In genomic region chr4:181766061-181766460, GRCh38 we compare ENCODE assay signal across 20 cellular contexts.
DNase-seq lines count a peak whose midpoint lies in the region; ATAC-seq and TF ChIP-seq lines count a peak whose summit lies in the region.
"Had no signal": no experiment of that assay in that cellular context is flagged by ENCODE, and none has a peak within 500 bp of the region (broad histone marks: within the 10 kb centered on the region; RNA-seq: fewer than 3 reads in every experiment).

No MANE protein-coding gene starts in this region.

- no peaks in the 10 kb centered on the region for H3K9me3 ChIP-seq in adipocyte (ENCODE audit: control insufficient read depth, low read length)
- H3K9me3 ChIP-seq: SJCRH30 had no signal

- H3K36me3 Mint-ChIP-seq in HFFc6 (ENCODE audit: low read depth) (no peaks in the 10 kb centered on the region), osteocyte (ENCODE audit: unreplicated experiment) (no peaks in the 10 kb centered on the region)
- H3K36me3 Mint-ChIP-seq in activated naive CD4-positive, alpha-beta T cell treated with anti-CD3 and anti-CD28 coated beads, Interleukin-2, amount 10 ng/mL, durations not matched to agents 7 days and 5 days: no peaks in the 10 kb centered on the region
- H3K36me3 Mint-ChIP-seq: IgD-negative memory B cell had no signal

- CTCF ChIA-PET in activated naive CD4-positive, alpha-beta T cell treated with anti-CD3 and anti-CD28 coated beads, Interleukin-2, amount 10 ng/mL, durations not matched to agents 7 days and 5 days (lab: Charles Lee): no interaction called here

- H3K9me3 Mint-ChIP-seq in HFFc6: no peaks in the 10 kb centered on the region
- H3K9me3 Mint-ChIP-seq in osteocyte (ENCODE audit: unreplicated experiment): no peaks in the 10 kb centered on the region
- H3K9me3 Mint-ChIP-seq in activated naive CD4-positive, alpha-beta T cell treated with anti-CD3 and anti-CD28 coated beads, Interleukin-2, amount 10 ng/mL, durations not matched to agents 7 days and 5 days: peaks cover 9% of the 10 kb centered on the region

- H3K36me3 ChIP-seq in adipocyte (ENCODE audit: control insufficient read depth, insufficient read depth, low read length, severe bottlenecking): no peaks in the 10 kb centered on the region
- H3K36me3 ChIP-seq: SJCRH30 had no signal

- ATAC-seq in GM19463 (IDR thresholded peaks at IDR 0.05; ENCODE audit: unreplicated experiment): no peak
- ATAC-seq: Panc1 had no signal

- H3K4me3 Mint-ChIP-seq in HFFc6: peak overlapping the region; percentile 78
- H3K4me3 Mint-ChIP-seq in osteocyte (ENCODE audit: unreplicated experiment): no peak overlapping the region
- H3K4me3 Mint-ChIP-seq in activated naive CD4-positive, alpha-beta T cell treated with anti-CD3 and anti-CD28 coated beads, Interleukin-2, amount 10 ng/mL, durations not matched to agents 7 days and 5 days: no peak overlapping the region

- DNase-seq in AG10803 (ENCODE audit: low read depth): peak; percentile 11
- no peak for DNase-seq in HFFc6
- DNase-seq in adipocyte (ENCODE audit: low read depth): no peak
- DNase-seq in osteocyte (ENCODE audit: extremely low spot score, unreplicated experiment): no peak
- no peak for DNase-seq in activated naive CD4-positive, alpha-beta T cell treated with anti-CD3 and anti-CD28 coated beads, Interleukin-2, amount 10 ng/mL, durations not matched to agents 7 days and 5 days
- DNase-seq in amniotic stem cell (lab: John Stamatoyannopoulos, UW): no peak
- DNase-seq: C1 segment of cervical spinal cord, DND-41, GDM1, GM23248, Karpas-422, NCI-H1092 treated with DMSO at 0.1 percent for 48 hours, NCI-H146, NCI-H2029 treated with DMSO at 0.1 percent for 48 hours, NCI-H2171, NCI-H526 treated with DMSO at 0.1 percent for 48 hours, SJCRH30 had no signal

- peak overlapping the region; percentile 65 for H3K9ac ChIP-seq in adipocyte (ENCODE audit: low read length)
- H3K9ac ChIP-seq: GM23248 had no signal

- H3K4me3 ChIP-seq in AG10803 (ENCODE audit: low read length): no peak overlapping the region
- peak overlapping the region; percentile 73 for H3K4me3 ChIP-seq in adipocyte (ENCODE audit: low read length)
- H3K4me3 ChIP-seq: GM23248, SJCRH30 had no signal

- H3K27me3 Mint-ChIP-seq in HFFc6 (ENCODE audit: insufficient read depth) (peaks cover 4% of the 10 kb centered on the region), osteocyte (ENCODE audit: unreplicated experiment) (no peaks in the 10 kb centered on the region)
- no peaks in the 10 kb centered on the region for H3K27me3 Mint-ChIP-seq in activated naive CD4-positive, alpha-beta T cell treated with anti-CD3 and anti-CD28 coated beads, Interleukin-2, amount 10 ng/mL, durations not matched to agents 7 days and 5 days
- H3K27me3 Mint-ChIP-seq: IgD-negative memory B cell had no signal

- H3K27ac Mint-ChIP-seq in HFFc6: peak overlapping the region; percentile 26; the same call in 1 of the 2 replicates
- H3K27ac Mint-ChIP-seq in osteocyte (ENCODE audit: unreplicated experiment): peak overlapping the region; percentile 16
- H3K27ac Mint-ChIP-seq in activated naive CD4-positive, alpha-beta T cell treated with anti-CD3 and anti-CD28 coated beads, Interleukin-2, amount 10 ng/mL, durations not matched to agents 7 days and 5 days: no peak overlapping the region
- H3K27ac Mint-ChIP-seq: IgD-negative memory B cell had no signal

- no peak for TF ChIP-seq CTCF in AG10803 (conservative IDR thresholded peaks at IDR 0.05; ENCODE audit: low read length)
- TF ChIP-seq CTCF in HFFc6 (IDR thresholded peaks at IDR 0.05): no peak
- TF ChIP-seq CTCF in osteocyte (IDR thresholded peaks at IDR 0.05): no peak

- peaks cover 5% of the 10 kb centered on the region for H3K4me1 ChIP-seq in adipocyte (ENCODE audit: control insufficient read depth, insufficient read depth, low read length)
- H3K4me1 ChIP-seq: SJCRH30 had no signal

- H3K4me1 Mint-ChIP-seq in HFFc6 (ENCODE audit: low read depth) (peaks cover 27% of the 10 kb centered on the region), osteocyte (ENCODE audit: unreplicated experiment) (peaks cover 8% of the 10 kb centered on the region)
- no peaks in the 10 kb centered on the region for H3K4me1 Mint-ChIP-seq in activated naive CD4-positive, alpha-beta T cell treated with anti-CD3 and anti-CD28 coated beads, Interleukin-2, amount 10 ng/mL, durations not matched to agents 7 days and 5 days
- H3K4me1 Mint-ChIP-seq: IgD-negative memory B cell had no signal

- no peaks in the 10 kb centered on the region for H3K27me3 ChIP-seq in adipocyte (replicated peaks; ENCODE audit: control insufficient read depth, insufficient read depth, low read length)
- H3K27me3 ChIP-seq: SJCRH30 had no signal
